Comparison of ENCODE assay signal across 8 cellular contexts in genomic region chr20:41340327-41341055, GRCh38. TPM values are rescaled to one million over a fixed set of nuclear protein-coding genes. Genes with fewer than 3 reads are reported as not detected.
DNase-seq lines count a peak whose midpoint lies in the region; ATAC-seq and TF ChIP-seq lines count a peak whose summit lies in the region.

LPIN3 (plus strand) TSS chr20:41340821; CDS start chr20:41345804, 4,983 bp downstream.

- peak; percentile 38 for DNase-seq in SKM-1 treated with dmso at 0.1 percent for 144 hours (lab: John Stamatoyannopoulos, UW; ENCODE audit: unreplicated experiment)
- no peak for DNase-seq in SKM-1 (lab: John Stamatoyannopoulos, UW; ENCODE audit: unreplicated experiment)
- peak; percentile 90 for DNase-seq in MG63
- DNase-seq in T-helper 17 cell = peak in 2 of 3 donors; percentile 63
- DNase-seq in astrocyte of the spinal cord (ENCODE audit: low read depth, low spot score) = peak; percentile 81
- peak; percentile 96 for DNase-seq in hepatocyte (ENCODE audit: low spot score)
- peak; percentile 76 for DNase-seq in retina
- no peak for DNase-seq in occipital lobe (lab: John Stamatoyannopoulos, UW)

- H3K27ac ChIP-seq in hepatocyte = peak within 1 kb of the TSS; percentile 78

- peak within 1 kb of the TSS; percentile 76 for H3K27ac Mint-ChIP-seq in T-helper 17 cell

- TF ChIP-seq CTCF in astrocyte of the spinal cord (IDR thresholded peaks at IDR 0.05; ENCODE audit: low read depth, low read length) (no peak), hepatocyte (IDR thresholded peaks at IDR 0.05; ENCODE audit: poor library complexity) (peak; percentile 56)

- peaks cover 12% of the 10 kb centered on the region for H3K27me3 Mint-ChIP-seq in T-helper 17 cell

- peak; percentile 75 for ATAC-seq in T-helper 17 cell

- H2AFZ ChIP-seq in hepatocyte = peak within 1 kb of the TSS; percentile 86

- H4K20me1 ChIP-seq in hepatocyte (ENCODE audit: insufficient read depth, poor library complexity, severe bottlenecking) = no peaks in the 10 kb centered on the region

- H3K79me2 ChIP-seq in hepatocyte = peaks cover 19% of the 10 kb centered on the region

- H3K27me3 ChIP-seq in MG63 (no peaks in the 10 kb centered on the region), hepatocyte (no peaks in the 10 kb centered on the region)

- H3K4me2 ChIP-seq in hepatocyte = peak within 1 kb of the TSS; percentile 76

- H3K4me3 Mint-ChIP-seq in T-helper 17 cell = peak within 1 kb of the TSS; percentile 92

- H3K36me3 Mint-ChIP-seq in T-helper 17 cell (ENCODE audit: low read depth) = no peaks in the 10 kb centered on the region

- in situ Hi-C loops in astrocyte of the spinal cord (cut with HindIII; ENCODE audit: low sequenced_read_pairs) = no loop called here

- H3K36me3 ChIP-seq in MG63 (no peaks in the 10 kb centered on the region), hepatocyte (replicated peaks; ENCODE audit: insufficient read depth, low read depth) (no peaks in the 10 kb centered on the region)

- H3K9me2 ChIP-seq in hepatocyte (replicated peaks; ENCODE audit: insufficient read depth) = no peaks in the 10 kb centered on the region

- 5% methylated on average over 13 of the region's 33 CpGs for WGBS in hepatocyte (ENCODE audit: low lambda C conversion rate, missing lambda C conversion rate)

- peak within 1 kb of the TSS; percentile 59 for H3K4me3 ChIP-seq in MG63
- H3K4me3 ChIP-seq in astrocyte of the spinal cord (ENCODE audit: low read depth, low read length) = peak within 1 kb of the TSS; percentile 39
- H3K4me3 ChIP-seq in hepatocyte = no peak within 1 kb of the TSS

- H3K4me1 ChIP-seq in hepatocyte (ENCODE audit: insufficient read depth) = peaks cover 27% of the 10 kb centered on the region

- no peaks in the 10 kb centered on the region for H3K9me3 ChIP-seq in MG63
- H3K9me3 ChIP-seq in T-helper 17 cell (ENCODE audit: control insufficient read depth, low read length, poor library complexity, severe bottlenecking) = no peaks in the 10 kb centered on the region
- no peaks in the 10 kb centered on the region for H3K9me3 ChIP-seq in hepatocyte (ENCODE audit: low read depth)

- peaks cover 10% of the 10 kb centered on the region for H3K4me1 Mint-ChIP-seq in T-helper 17 cell

RNA-seq across cellular contexts. Expression of gene LPIN3, which starts in this region (rescaled TPM):
- 3.6 and 8.6 TPM in 2 replicates for total RNA-seq in MG63 (2014; rRNA removed; shearing (Covaris generic); ENCODE audit: low replicate concordance)
- under 1 TPM; 0.16 to 0.67 TPM for total RNA-seq in T-helper 17 cell
- 14.9 and 22.4 TPM in 2 replicates for total RNA-seq in hepatocyte
- polyA plus RNA-seq in hepatocyte = 18.1 and 23.4 TPM in 2 replicates
- 0.16 TPM for total RNA-seq in occipital lobe

Comparison
In these comparisons a context has a peak if more than half of its experiments do, and no peak if none do; other contexts are left out.
1. DNase-seq: peak in SKM-1 treated with dmso at 0.1 percent for 144 hours (single experiment), MG63 (single experiment), astrocyte of the spinal cord (single experiment), hepatocyte (single experiment) and retina (single experiment); none in SKM-1 (single experiment) and occipital lobe (single experiment).
2. Peak in DNase-seq and ATAC-seq in T-helper 17 cell; RNA of the gene not detected or under 1 TPM.